18 cellular contexts compared by ENCODE assay signal in the genomic region with DNA sequence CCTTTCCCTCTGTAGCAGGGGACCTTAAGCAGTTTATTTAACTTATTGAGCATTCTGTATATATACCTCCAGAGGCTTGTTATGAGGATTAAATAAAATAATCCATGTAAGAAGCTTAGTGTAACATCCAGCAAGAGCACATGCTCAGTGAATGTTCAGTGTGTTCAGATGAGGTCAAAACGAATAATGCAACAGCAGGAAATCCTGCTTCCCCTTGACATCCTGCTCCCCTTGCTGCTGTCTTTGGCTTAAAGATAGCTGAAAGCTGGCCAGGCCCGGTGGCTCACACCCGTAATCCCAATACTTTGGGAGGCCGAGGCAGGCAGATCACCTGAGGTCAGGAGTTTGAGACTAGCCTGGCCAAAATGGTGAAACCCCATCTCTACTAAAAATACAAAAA.
DNase-seq lines count a peak whose midpoint lies in the region; ATAC-seq and TF ChIP-seq lines count a peak whose summit lies in the region.
"Had no signal": no experiment of that assay in that cellular context is flagged by ENCODE, and none has a peak within 500 bp of the region (broad histone marks: within the 10 kb centered on the region; RNA-seq: fewer than 3 reads in every experiment).

No MANE protein-coding gene starts in this region.

- ATAC-seq in HG03045 (IDR thresholded peaks at IDR 0.05; ENCODE audit: unreplicated experiment): no peak
- ATAC-seq: HepG2 had no signal

- no peak overlapping the region for H3K9ac ChIP-seq in BLaER1

- H3K27me3 ChIP-seq in BLaER1: no peaks in the 10 kb centered on the region
- no peaks in the 10 kb centered on the region for H3K27me3 ChIP-seq in WERI-Rb-1 (ENCODE audit: insufficient read depth, low read depth, severe bottlenecking)

- H4K20me1 ChIP-seq in BLaER1: no peaks in the 10 kb centered on the region

- peak overlapping the region; percentile 28 for H3K4me2 ChIP-seq in BLaER1

- H3K27ac ChIP-seq in BLaER1: no peak overlapping the region
- H3K27ac ChIP-seq in WERI-Rb-1: no peak overlapping the region
- H3K27ac ChIP-seq: C4-2B had no signal

- H3K4me3 ChIP-seq in BLaER1 (no peak overlapping the region), WERI-Rb-1 (ENCODE audit: low read depth, low read length) (no peak overlapping the region), fibroblast of pulmonary artery (replicated peaks; ENCODE audit: low read depth, low read length) (no peak overlapping the region)

- TF ChIP-seq CTCF in WERI-Rb-1 (IDR thresholded peaks at IDR 0.05; ENCODE audit: low read depth, low read length) (no peak), fibroblast of pulmonary artery (IDR thresholded peaks at IDR 0.05; ENCODE audit: low read length, missing control alignments) (no peak)

- H3K36me3 ChIP-seq in BLaER1 (no peaks in the 10 kb centered on the region), WERI-Rb-1 (no peaks in the 10 kb centered on the region)

- peaks cover 6% of the 10 kb centered on the region; the same call in 1 of the 2 replicates for H3K4me1 ChIP-seq in BLaER1

- DNase-seq in NCI-H524 (lab: John Stamatoyannopoulos, UW): peak; percentile 60 to 90
- DNase-seq in WERI-Rb-1: peak; percentile 60
- DNase-seq in fibroblast of pulmonary artery (ENCODE audit: low read depth): peak; percentile 6
- no peak for DNase-seq in stimulated activated CD4-positive, alpha-beta T cell treated with anti-CD3 and anti-CD28 coated beads, Interleukin-15, amount 100 ng/mL, for 24 hours
- no peak for DNase-seq in NCI-H1694 treated with DMSO at 0.1 percent for 48 hours (lab: John Stamatoyannopoulos, UW)
- DNase-seq in central memory CD4-positive, alpha-beta T cell: no peak
- DNase-seq: 8988T; ACHN; CD4-positive, alpha-beta memory T cell; COR-L47; DMS53; GF-D8; GOT3; H9 had no signal

- no peaks in the 10 kb centered on the region for H3K9me3 ChIP-seq in BLaER1
- peaks cover 3% of the 10 kb centered on the region for H3K9me3 ChIP-seq in WERI-Rb-1 (ENCODE audit: severe bottlenecking)

Comparison
In these comparisons a context has a peak if more than half of its experiments do, and no peak if none do; other contexts are left out.
1. DNase-seq: peak in NCI-H524 (2 of 2), WERI-Rb-1 (single experiment) and fibroblast of pulmonary artery (single experiment); none in stimulated activated CD4-positive, alpha-beta T cell treated with anti-CD3 and anti-CD28 coated beads, Interleukin-15, amount 100 ng/mL, for 24 hours (single experiment), NCI-H1694 treated with DMSO at 0.1 percent for 48 hours (single experiment) and central memory CD4-positive, alpha-beta T cell (single experiment).